Comparison of ENCODE assay signal across 10 cellular contexts in genomic region chr17:80790981-80791742, GRCh38.
DNase-seq lines count a peak whose midpoint lies in the region; ATAC-seq and TF ChIP-seq lines count a peak whose summit lies in the region.
"Had no signal": no experiment of that assay in that cellular context is flagged by ENCODE, and none has a peak within 500 bp of the region (broad histone marks: within the 10 kb centered on the region; RNA-seq: fewer than 3 reads in every experiment).

No MANE protein-coding gene starts in this region.

- H3K36me3 ChIP-seq in OCI-LY1 (ENCODE audit: insufficient read depth, low read length) (peaks cover 98% of the 10 kb centered on the region), osteoblast (ENCODE audit: insufficient read depth, low read length) (no peaks in the 10 kb centered on the region)

- CTCF ChIA-PET in CD4-positive, alpha-beta T cell (lab: Charles Lee), result interaction anchor here (0.6 to 2.0 kb wide), 4 partner anchors 28 to 216 kb away, joined by 3 to 6 read pairs (median 4); no protein-coding TSS in a partner anchor

- H3F3A ChIP-seq in OCI-LY1 (ENCODE audit: insufficient read depth, low read length), result no peaks in the 10 kb centered on the region

- ATAC-seq in CD4-positive, alpha-beta T cell (ENCODE audit: poor library complexity), result peak; percentile 63
- ATAC-seq in HG02884 (IDR thresholded peaks at IDR 0.05; ENCODE audit: unreplicated experiment), result no peak
- no peak for ATAC-seq in GM21381 (IDR thresholded peaks at IDR 0.05; ENCODE audit: unreplicated experiment)

- H3K27me3 ChIP-seq in CD4-positive, alpha-beta T cell (ENCODE audit: control insufficient read depth, insufficient read depth, low read length), result no peaks in the 10 kb centered on the region
- no peaks in the 10 kb centered on the region for H3K27me3 ChIP-seq in OCI-LY1 (ENCODE audit: insufficient read depth, low read length)
- H3K27me3 ChIP-seq in osteoblast (ENCODE audit: insufficient read depth, low read length), result no peaks in the 10 kb centered on the region

- H3K9me2 ChIP-seq in OCI-LY1 (ENCODE audit: low read depth, low read length), result no peaks in the 10 kb centered on the region

- H3K79me2 ChIP-seq in OCI-LY1 (ENCODE audit: insufficient read depth, low read length) (peaks cover 30% of the 10 kb centered on the region), osteoblast (ENCODE audit: insufficient read depth, low read length) (peaks cover 20% of the 10 kb centered on the region)

- H3K27me3 Mint-ChIP-seq in CD4-positive, alpha-beta T cell, result no peaks in the 10 kb centered on the region

- H3K4me2 ChIP-seq in OCI-LY1 (ENCODE audit: low read length), result no peak overlapping the region
- H3K4me2 ChIP-seq in osteoblast (ENCODE audit: insufficient read depth, low read length), result peak overlapping the region; percentile 56

- H3K9me3 Mint-ChIP-seq in CD4-positive, alpha-beta T cell, result peaks cover 2% of the 10 kb centered on the region

- intact Hi-C loops in CD4-positive, alpha-beta T cell (cut with DNase I, micrococcal nuclease), result loop anchor here in 1 of 2 experiments (1.0 to 5.0 kb wide), 3 partner anchors 8 to 41 kb away; no protein-coding TSS in a partner anchor

- H3K4me3 Mint-ChIP-seq in CD4-positive, alpha-beta T cell, result peak overlapping the region; percentile 83

- peaks cover 84% of the 10 kb centered on the region for H3K4me1 Mint-ChIP-seq in CD4-positive, alpha-beta T cell (ENCODE audit: low read depth)

- no peak for DNase-seq in CD4-positive, alpha-beta T cell
- DNase-seq in central memory CD4-positive, alpha-beta T cell, result peak; percentile 44
- no peak for DNase-seq in osteoblast (ENCODE audit: insufficient read length, low spot score, missing footprints)
- DNase-seq in HK-2 (ENCODE audit: unreplicated experiment), result no peak
- DNase-seq in iPS-NIHi7 (ENCODE audit: extremely low spot score), result no peak
- DNase-seq: midbrain, NCI-H82 had no signal

- H3K9me3 ChIP-seq in CD4-positive, alpha-beta T cell (ENCODE audit: control insufficient read depth, low read length), result no peaks in the 10 kb centered on the region
- H3K9me3 ChIP-seq in OCI-LY1 (ENCODE audit: low read length) (peaks cover 3% of the 10 kb centered on the region), osteoblast (ENCODE audit: low read depth, low read length) (no peaks in the 10 kb centered on the region)

- no peak for TF ChIP-seq CTCF in CD4-positive, alpha-beta T cell (IDR thresholded peaks at IDR 0.05)
- TF ChIP-seq CTCF in OCI-LY1 (IDR thresholded peaks at IDR 0.05; ENCODE audit: low read length), result no peak
- no peak for TF ChIP-seq CTCF in osteoblast (IDR thresholded peaks at IDR 0.05; ENCODE audit: extremely low read depth, low read depth, low read length)

- H3K9ac ChIP-seq in OCI-LY1 (ENCODE audit: low read length), result no peak overlapping the region

- POLR2A ChIA-PET in CD4-positive, alpha-beta T cell (lab: Charles Lee), result interaction anchor here (0.7 to 3.7 kb wide), 18 partner anchors 8 to 337 kb away, joined by 3 to 57 read pairs (median 5); no protein-coding TSS in a partner anchor

- H2AFZ ChIP-seq in OCI-LY1 (ENCODE audit: low read length) (no peak overlapping the region), osteoblast (ENCODE audit: low read length) (no peak overlapping the region)

- peak overlapping the region; percentile 99 for H3K27ac Mint-ChIP-seq in CD4-positive, alpha-beta T cell

- H4K20me1 ChIP-seq in OCI-LY1 (ENCODE audit: insufficient read depth, low read length) (no peaks in the 10 kb centered on the region), osteoblast (ENCODE audit: insufficient read depth, low read length) (no peaks in the 10 kb centered on the region)

- H3K4me3 ChIP-seq in OCI-LY1 (ENCODE audit: low read depth, low read length, poor library complexity, severe bottlenecking), result no peak overlapping the region
- no peak overlapping the region for H3K4me3 ChIP-seq in osteoblast (ENCODE audit: insufficient read depth, low read length)

- peaks cover 28% of the 10 kb centered on the region for H3K36me3 Mint-ChIP-seq in CD4-positive, alpha-beta T cell (ENCODE audit: low read depth)

- H3K4me1 ChIP-seq in OCI-LY1 (ENCODE audit: insufficient read depth, low read length, severe bottlenecking) (peaks cover 45% of the 10 kb centered on the region), osteoblast (ENCODE audit: insufficient read depth, low read length) (peaks cover 56% of the 10 kb centered on the region)

- peak overlapping the region; percentile 22 for H3K27ac ChIP-seq in CD4-positive, alpha-beta T cell (ENCODE audit: low read depth, low read length)
- H3K27ac ChIP-seq in OCI-LY1 (ENCODE audit: low read depth, low read length, poor library complexity, severe bottlenecking) (peak overlapping the region; percentile 86), osteoblast (ENCODE audit: low read depth, low read length) (peak overlapping the region; percentile 95)

Comparison
In these comparisons a context has a peak if more than half of its experiments do, and no peak if none do; other contexts are left out.
1. H3K27ac ChIP-seq: peak in every context shown above with its lines; median percentile 95 in osteoblast; 86 in OCI-LY1; 22 in CD4-positive, alpha-beta T cell.